ENCODE assay signal across 12 cellular contexts in genomic region chr11:114166389-114166788, GRCh38.
A peak's percentile ranks its signal among the peaks of the same experiment; 100 is the strongest.
DNase-seq lines count a peak whose midpoint lies in the region; ATAC-seq and TF ChIP-seq lines count a peak whose summit lies in the region.
"Had no signal": no experiment of that assay in that cellular context is flagged by ENCODE, and none has a peak within 500 bp of the region (broad histone marks: within the 10 kb centered on the region; RNA-seq: fewer than 3 reads in every experiment).

No MANE protein-coding gene starts in this region.

- TF ChIP-seq POLR2A in breast epithelium (IDR thresholded peaks at IDR 0.05): no peak

- H3K9me3 ChIP-seq in right atrium auricular region: no peaks in the 10 kb centered on the region
- H3K9me3 ChIP-seq in breast epithelium: no peaks in the 10 kb centered on the region
- H3K9me3 ChIP-seq in aorta (ENCODE audit: control insufficient read depth, low read length): no peaks in the 10 kb centered on the region

- no peaks in the 10 kb centered on the region for H3K36me3 ChIP-seq in right atrium auricular region
- no peaks in the 10 kb centered on the region for H3K36me3 ChIP-seq in breast epithelium
- no peaks in the 10 kb centered on the region for H3K36me3 ChIP-seq in aorta (ENCODE audit: control insufficient read depth in 1 of 2, insufficient read depth in 2 of 2, low read length in 1 of 2)

- H3K4me3 Mint-ChIP-seq in natural killer cell treated with Interleukin-12 subunit alpha and Interleukin-12 subunit beta and Interleukin-15 and Interleukin-18, amount 100 ng/mL, for 72 hours: peak overlapping the region; percentile 64
- H3K4me3 Mint-ChIP-seq: dendritic cell treated with granulocyte-macrophage colony-stimulating factor and Interleukin-4, amounts not matched to agents 40 ng/mL and 50 ng/mL, for 4 days had no signal

- no peak for TF ChIP-seq CTCF in right atrium auricular region (IDR thresholded peaks at IDR 0.05)
- TF ChIP-seq CTCF in breast epithelium (IDR thresholded peaks at IDR 0.05): no peak

- H3K36me3 Mint-ChIP-seq in natural killer cell treated with Interleukin-12 subunit alpha and Interleukin-12 subunit beta and Interleukin-15 and Interleukin-18, amount 100 ng/mL, for 72 hours: no peaks in the 10 kb centered on the region

- intact Hi-C loops in Right ventricle myocardium superior (cut with DNase I) (no loop called here), breast epithelium (cut with DNase I; ENCODE audit: low total_unique reads) (no loop called here), aorta (cut with DNase I) (no loop called here)

- no peak for ATAC-seq in Right ventricle myocardium superior (ENCODE audit: poor library complexity)
- ATAC-seq in natural killer cell treated with Interleukin-12 subunit alpha and Interleukin-12 subunit beta and Interleukin-15 and Interleukin-18, amount 100 ng/mL, for 72 hours: no peak
- no peak for ATAC-seq in aorta (ENCODE audit: low FRiP score)
- ATAC-seq in HG03097 (IDR thresholded peaks at IDR 0.05; ENCODE audit: low FRiP score, unreplicated experiment): no peak
- ATAC-seq in HG02981 (IDR thresholded peaks at IDR 0.05; ENCODE audit: unreplicated experiment): no peak
- ATAC-seq: left lobe of liver had no signal

- no peaks in the 10 kb centered on the region for H3K27me3 Mint-ChIP-seq in natural killer cell treated with Interleukin-12 subunit alpha and Interleukin-12 subunit beta and Interleukin-15 and Interleukin-18, amount 100 ng/mL, for 72 hours

- peaks cover 64 to 77% of the 10 kb centered on the region in 2 donors for H3K4me1 Mint-ChIP-seq in natural killer cell treated with Interleukin-12 subunit alpha and Interleukin-12 subunit beta and Interleukin-15 and Interleukin-18, amount 100 ng/mL, for 72 hours (ENCODE audit: low read depth in 2 of 2)

- no peaks in the 10 kb centered on the region for H3K9me3 Mint-ChIP-seq in natural killer cell treated with Interleukin-12 subunit alpha and Interleukin-12 subunit beta and Interleukin-15 and Interleukin-18, amount 100 ng/mL, for 72 hours
- H3K9me3 Mint-ChIP-seq: dendritic cell treated with granulocyte-macrophage colony-stimulating factor and Interleukin-4, amounts not matched to agents 40 ng/mL and 50 ng/mL, for 4 days; IgD-negative memory B cell had no signal

- H3K27ac Mint-ChIP-seq in natural killer cell treated with Interleukin-12 subunit alpha and Interleukin-12 subunit beta and Interleukin-15 and Interleukin-18, amount 100 ng/mL, for 72 hours: peak overlapping the region; percentile 54 to 86
- H3K27ac Mint-ChIP-seq: dendritic cell treated with granulocyte-macrophage colony-stimulating factor and Interleukin-4, amounts not matched to agents 40 ng/mL and 50 ng/mL, for 4 days had no signal

- 23 to 26% methylated on average over 4 of the region's 4 CpGs for WGBS in aorta, 2 donors

- H3K4me3 ChIP-seq in right atrium auricular region: no peak overlapping the region
- H3K4me3 ChIP-seq in breast epithelium: peak overlapping the region in 1 of 3 donors; percentile 34
- no peak overlapping the region for H3K4me3 ChIP-seq in aorta (ENCODE audit: low read length in 2 of 2)

- DNase-seq in right atrium auricular region (ENCODE audit: low spot score) (no peak), Right ventricle myocardium superior (no peak), breast epithelium (ENCODE audit: low spot score in 2 of 2) (no peak), aorta (no peak), iPS-NIHi11 (ENCODE audit: low spot score) (no peak)
- DNase-seq in natural killer cell treated with Interleukin-12 subunit alpha and Interleukin-12 subunit beta and Interleukin-15 and Interleukin-18, amount 100 ng/mL, for 72 hours (ENCODE audit: low spot score): no peak
- DNase-seq: stimulated activated CD4-positive, alpha-beta T cell treated with anti-CD3 and anti-CD28 coated beads, Interleukin-4, amount 100 ng/mL, for 4 hours had no signal

- H3K27me3 ChIP-seq in right atrium auricular region (no peaks in the 10 kb centered on the region), breast epithelium (no peaks in the 10 kb centered on the region), aorta (ENCODE audit: control insufficient read depth in 1 of 2, insufficient read depth in 2 of 2, low read length in 1 of 2) (no peaks in the 10 kb centered on the region)

- H3K27ac ChIP-seq in right atrium auricular region (peak overlapping the region; percentile 99), breast epithelium (peak overlapping the region; percentile 96 to 98), aorta (ENCODE audit: low read depth in 1 of 2, low read length in 2 of 2) (peak overlapping the region; percentile 98 to 99)

- H3K4me1 ChIP-seq in right atrium auricular region: peaks cover 2 to 97% of the 10 kb centered on the region in 2 donors
- H3K4me1 ChIP-seq in breast epithelium: peaks cover 62 to 88% of the 10 kb centered on the region in 2 donors
- peaks cover 26 to 38% of the 10 kb centered on the region in 2 donors for H3K4me1 ChIP-seq in aorta (ENCODE audit: control insufficient read depth in 1 of 2, insufficient read depth in 2 of 2, low read length in 2 of 2)
